1 cellular context compared by ENCODE assay signal in the genomic region with DNA sequence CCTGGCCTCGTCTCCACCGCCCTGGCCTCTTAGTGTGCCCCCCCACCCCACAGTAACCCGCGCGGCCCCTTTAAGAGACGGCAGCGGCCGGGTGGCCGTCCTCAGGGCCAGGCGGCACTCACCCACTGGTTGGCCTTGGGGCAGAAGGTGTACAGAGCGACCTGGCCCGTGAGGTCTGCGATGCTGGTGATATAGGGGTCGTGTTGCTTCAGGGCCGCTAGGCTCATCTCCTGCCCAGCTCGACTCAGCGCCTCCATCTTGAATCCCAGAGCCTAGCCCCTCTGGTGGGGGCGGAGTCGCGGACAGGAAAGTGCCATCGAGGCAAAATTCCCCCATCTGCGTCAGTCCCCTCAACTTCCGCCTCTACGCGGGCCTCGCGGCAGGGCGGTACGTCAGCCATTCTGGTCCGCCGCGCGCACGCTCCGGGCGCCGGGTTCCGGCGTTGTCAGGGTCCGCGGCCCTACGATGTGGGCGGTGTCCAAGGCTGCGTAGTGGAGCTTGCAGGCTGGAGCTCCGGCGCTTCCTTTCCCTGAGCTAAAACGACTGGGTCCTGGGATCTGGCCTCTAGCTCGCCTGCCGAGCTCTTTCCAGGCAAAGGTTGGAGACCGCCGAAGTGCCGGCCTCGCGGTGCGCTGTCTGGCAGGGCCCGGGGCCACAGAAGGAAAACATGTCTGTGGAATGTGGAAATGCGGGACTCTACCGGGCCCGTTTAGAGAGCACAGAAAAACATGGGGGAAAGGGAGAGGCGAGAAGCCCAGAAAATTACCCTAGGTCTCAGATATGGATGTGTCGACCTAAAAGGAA.
TF ChIP-seq lines count a peak whose summit lies in the region.

A gene (minus strand): TSS at position 283 of the 804 bp plus-strand sequence. CDS start 26 bp downstream, at position 257.

TF ChIP-seq in HepG2, 621 proteins besides CTCF, POLR2A, EP300 and RAD21 (continued from another document):
- TF ChIP-seq, protein P1, sequence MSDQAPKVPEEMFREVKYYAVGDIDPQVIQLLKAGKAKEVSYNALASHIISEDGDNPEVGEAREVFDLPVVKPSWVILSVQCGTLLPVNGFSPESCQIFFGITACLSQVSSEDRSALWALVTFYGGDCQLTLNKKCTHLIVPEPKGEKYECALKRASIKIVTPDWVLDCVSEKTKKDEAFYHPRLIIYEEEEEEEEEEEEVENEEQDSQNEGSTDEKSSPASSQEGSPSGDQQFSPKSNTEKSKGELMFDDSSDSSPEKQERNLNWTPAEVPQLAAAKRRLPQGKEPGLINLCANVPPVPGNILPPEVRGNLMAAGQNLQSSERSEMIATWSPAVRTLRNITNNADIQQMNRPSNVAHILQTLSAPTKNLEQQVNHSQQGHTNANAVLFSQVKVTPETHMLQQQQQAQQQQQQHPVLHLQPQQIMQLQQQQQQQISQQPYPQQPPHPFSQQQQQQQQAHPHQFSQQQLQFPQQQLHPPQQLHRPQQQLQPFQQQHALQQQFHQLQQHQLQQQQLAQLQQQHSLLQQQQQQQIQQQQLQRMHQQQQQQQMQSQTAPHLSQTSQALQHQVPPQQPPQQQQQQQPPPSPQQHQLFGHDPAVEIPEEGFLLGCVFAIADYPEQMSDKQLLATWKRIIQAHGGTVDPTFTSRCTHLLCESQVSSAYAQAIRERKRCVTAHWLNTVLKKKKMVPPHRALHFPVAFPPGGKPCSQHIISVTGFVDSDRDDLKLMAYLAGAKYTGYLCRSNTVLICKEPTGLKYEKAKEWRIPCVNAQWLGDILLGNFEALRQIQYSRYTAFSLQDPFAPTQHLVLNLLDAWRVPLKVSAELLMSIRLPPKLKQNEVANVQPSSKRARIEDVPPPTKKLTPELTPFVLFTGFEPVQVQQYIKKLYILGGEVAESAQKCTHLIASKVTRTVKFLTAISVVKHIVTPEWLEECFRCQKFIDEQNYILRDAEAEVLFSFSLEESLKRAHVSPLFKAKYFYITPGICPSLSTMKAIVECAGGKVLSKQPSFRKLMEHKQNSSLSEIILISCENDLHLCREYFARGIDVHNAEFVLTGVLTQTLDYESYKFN (CRISPR knock-in tag; conservative IDR thresholded peaks at IDR 0.05), result peak; percentile 77
- TF ChIP-seq ZNF777 (CRISPR knock-in tag; IDR thresholded peaks at IDR 0.05), result peak; percentile 86
- TF ChIP-seq RCOR2 (CRISPR knock-in tag; IDR thresholded peaks at IDR 0.05), result peak; percentile 61; the same call in 1 of the 2 replicates
- TF ChIP-seq ZNF235 (CRISPR knock-in tag; IDR thresholded peaks at IDR 0.05; ENCODE audit: borderline replicate concordance), result peak; percentile 88
- TF ChIP-seq MLLT10 (CRISPR knock-in tag; IDR thresholded peaks at IDR 0.05), result no peak
- TF ChIP-seq SMAD1 (CRISPR knock-in tag; IDR thresholded peaks at IDR 0.05; ENCODE audit: borderline replicate concordance, low read depth), result peak; percentile 98; the same call in 1 of the 2 replicates
- no peak for TF ChIP-seq NFIC (IDR thresholded peaks at IDR 0.05; ENCODE audit: low read length)
- peak; percentile 99 for TF ChIP-seq ZFX (CRISPR knock-in tag; IDR thresholded peaks at IDR 0.05; ENCODE audit: low read depth)
- TF ChIP-seq, protein P2, sequence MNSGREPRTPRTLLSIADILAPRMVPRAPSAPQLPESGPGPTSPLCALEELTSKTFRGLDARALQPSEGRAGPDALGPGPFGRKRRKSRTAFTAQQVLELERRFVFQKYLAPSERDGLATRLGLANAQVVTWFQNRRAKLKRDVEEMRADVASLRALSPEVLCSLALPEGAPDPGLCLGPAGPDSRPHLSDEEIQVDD (CRISPR knock-in tag; IDR thresholded peaks at IDR 0.05; ENCODE audit: borderline replicate concordance), result peak; percentile 91; the same call in 1 of the 2 replicates
- peak; percentile 96 for TF ChIP-seq ZNF274 (CRISPR knock-in tag; IDR thresholded peaks at IDR 0.05)
- peak; percentile 96 for TF ChIP-seq MAZ (IDR thresholded peaks at IDR 0.05; ENCODE audit: borderline replicate concordance, low read depth, low read length)
- TF ChIP-seq MAZ (CRISPR knock-in tag; IDR thresholded peaks at IDR 0.05; ENCODE audit: low read depth), result peak; percentile 95
- TF ChIP-seq SNAI1 (CRISPR knock-in tag; IDR thresholded peaks at IDR 0.05; ENCODE audit: borderline replicate concordance), result peak; percentile 87; the same call in 1 of the 2 replicates
- TF ChIP-seq NFKBIZ (CRISPR knock-in tag; IDR thresholded peaks at IDR 0.05), result no peak; the same call in none of the 2 replicates
- TF ChIP-seq ZNF772 (CRISPR knock-in tag; IDR thresholded peaks at IDR 0.05), result peak; percentile 100
- TF ChIP-seq FOXK2 (IDR thresholded peaks at IDR 0.05), result peak; percentile 63; the same call in 1 of the 2 replicates
- TF ChIP-seq, protein P3, sequence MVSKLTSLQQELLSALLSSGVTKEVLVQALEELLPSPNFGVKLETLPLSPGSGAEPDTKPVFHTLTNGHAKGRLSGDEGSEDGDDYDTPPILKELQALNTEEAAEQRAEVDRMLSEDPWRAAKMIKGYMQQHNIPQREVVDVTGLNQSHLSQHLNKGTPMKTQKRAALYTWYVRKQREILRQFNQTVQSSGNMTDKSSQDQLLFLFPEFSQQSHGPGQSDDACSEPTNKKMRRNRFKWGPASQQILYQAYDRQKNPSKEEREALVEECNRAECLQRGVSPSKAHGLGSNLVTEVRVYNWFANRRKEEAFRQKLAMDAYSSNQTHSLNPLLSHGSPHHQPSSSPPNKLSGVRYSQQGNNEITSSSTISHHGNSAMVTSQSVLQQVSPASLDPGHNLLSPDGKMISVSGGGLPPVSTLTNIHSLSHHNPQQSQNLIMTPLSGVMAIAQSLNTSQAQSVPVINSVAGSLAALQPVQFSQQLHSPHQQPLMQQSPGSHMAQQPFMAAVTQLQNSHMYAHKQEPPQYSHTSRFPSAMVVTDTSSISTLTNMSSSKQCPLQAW (CRISPR knock-in tag; IDR thresholded peaks at IDR 0.05), result peak; percentile 99
- peak; percentile 62 for TF ChIP-seq ZNF124 (CRISPR knock-in tag; IDR thresholded peaks at IDR 0.05)
- peak; percentile 99 for TF ChIP-seq ZNF572 (CRISPR knock-in tag; IDR thresholded peaks at IDR 0.05)
- TF ChIP-seq NKX3-1 (CRISPR knock-in tag; IDR thresholded peaks at IDR 0.05), result peak; percentile 52
- TF ChIP-seq SIX4 (CRISPR knock-in tag; IDR thresholded peaks at IDR 0.05), result peak; percentile 78; the same call in 1 of the 2 replicates
- no peak for TF ChIP-seq TCF7 (IDR thresholded peaks at IDR 0.05; ENCODE audit: low read depth)
- TF ChIP-seq EED (CRISPR knock-in tag; IDR thresholded peaks at IDR 0.05), result peak; percentile 92; the same call in 1 of the 2 replicates
- no peak; the same call in 1 of the 2 replicates for TF ChIP-seq ZNF460 (CRISPR knock-in tag; IDR thresholded peaks at IDR 0.05; ENCODE audit: borderline replicate concordance)
- no peak for TF ChIP-seq ADNP (CRISPR knock-in tag; IDR thresholded peaks at IDR 0.05)
- peak; percentile 73 for TF ChIP-seq AGO2 (optimal IDR thresholded peaks at IDR 0.05; ENCODE audit: low read depth, low read length)
- TF ChIP-seq ARNT (IDR thresholded peaks at IDR 0.05), result no peak
- no peak for TF ChIP-seq U2AF2 (IDR thresholded peaks at IDR 0.05; ENCODE audit: low read depth, low read length)
- peak; percentile 96 for TF ChIP-seq MYC (CRISPR knock-in tag; IDR thresholded peaks at IDR 0.05; ENCODE audit: borderline replicate concordance)
- no peak for TF ChIP-seq SOX6 (IDR thresholded peaks at IDR 0.05)
- TF ChIP-seq SOX6 (CRISPR knock-in tag; IDR thresholded peaks at IDR 0.05), result peak; percentile 92
- peak; percentile 75; the same call in 1 of the 2 replicates for TF ChIP-seq KLF6 (CRISPR knock-in tag; IDR thresholded peaks at IDR 0.05)
- TF ChIP-seq, protein P4, sequence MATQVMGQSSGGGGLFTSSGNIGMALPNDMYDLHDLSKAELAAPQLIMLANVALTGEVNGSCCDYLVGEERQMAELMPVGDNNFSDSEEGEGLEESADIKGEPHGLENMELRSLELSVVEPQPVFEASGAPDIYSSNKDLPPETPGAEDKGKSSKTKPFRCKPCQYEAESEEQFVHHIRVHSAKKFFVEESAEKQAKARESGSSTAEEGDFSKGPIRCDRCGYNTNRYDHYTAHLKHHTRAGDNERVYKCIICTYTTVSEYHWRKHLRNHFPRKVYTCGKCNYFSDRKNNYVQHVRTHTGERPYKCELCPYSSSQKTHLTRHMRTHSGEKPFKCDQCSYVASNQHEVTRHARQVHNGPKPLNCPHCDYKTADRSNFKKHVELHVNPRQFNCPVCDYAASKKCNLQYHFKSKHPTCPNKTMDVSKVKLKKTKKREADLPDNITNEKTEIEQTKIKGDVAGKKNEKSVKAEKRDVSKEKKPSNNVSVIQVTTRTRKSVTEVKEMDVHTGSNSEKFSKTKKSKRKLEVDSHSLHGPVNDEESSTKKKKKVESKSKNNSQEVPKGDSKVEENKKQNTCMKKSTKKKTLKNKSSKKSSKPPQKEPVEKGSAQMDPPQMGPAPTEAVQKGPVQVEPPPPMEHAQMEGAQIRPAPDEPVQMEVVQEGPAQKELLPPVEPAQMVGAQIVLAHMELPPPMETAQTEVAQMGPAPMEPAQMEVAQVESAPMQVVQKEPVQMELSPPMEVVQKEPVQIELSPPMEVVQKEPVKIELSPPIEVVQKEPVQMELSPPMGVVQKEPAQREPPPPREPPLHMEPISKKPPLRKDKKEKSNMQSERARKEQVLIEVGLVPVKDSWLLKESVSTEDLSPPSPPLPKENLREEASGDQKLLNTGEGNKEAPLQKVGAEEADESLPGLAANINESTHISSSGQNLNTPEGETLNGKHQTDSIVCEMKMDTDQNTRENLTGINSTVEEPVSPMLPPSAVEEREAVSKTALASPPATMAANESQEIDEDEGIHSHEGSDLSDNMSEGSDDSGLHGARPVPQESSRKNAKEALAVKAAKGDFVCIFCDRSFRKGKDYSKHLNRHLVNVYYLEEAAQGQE (IDR thresholded peaks at IDR 0.05; ENCODE audit: borderline replicate concordance in 1 of 2, low read depth in 1 of 2, low read length in 2 of 2), result peak in 1 of 2 experiments; percentile 49; a peak in 1 of 4 replicates
- peak; percentile 99 for TF ChIP-seq U2AF1 (optimal IDR thresholded peaks at IDR 0.05; ENCODE audit: low read depth, low read length)
- TF ChIP-seq, protein P5, sequence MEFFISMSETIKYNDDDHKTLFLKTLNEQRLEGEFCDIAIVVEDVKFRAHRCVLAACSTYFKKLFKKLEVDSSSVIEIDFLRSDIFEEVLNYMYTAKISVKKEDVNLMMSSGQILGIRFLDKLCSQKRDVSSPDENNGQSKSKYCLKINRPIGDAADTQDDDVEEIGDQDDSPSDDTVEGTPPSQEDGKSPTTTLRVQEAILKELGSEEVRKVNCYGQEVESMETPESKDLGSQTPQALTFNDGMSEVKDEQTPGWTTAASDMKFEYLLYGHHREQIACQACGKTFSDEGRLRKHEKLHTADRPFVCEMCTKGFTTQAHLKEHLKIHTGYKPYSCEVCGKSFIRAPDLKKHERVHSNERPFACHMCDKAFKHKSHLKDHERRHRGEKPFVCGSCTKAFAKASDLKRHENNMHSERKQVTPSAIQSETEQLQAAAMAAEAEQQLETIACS (CRISPR knock-in tag; IDR thresholded peaks at IDR 0.05), result peak; percentile 69
- peak; percentile 16 to 98; a peak in 2 of 4 replicates for TF ChIP-seq KLF16 (CRISPR knock-in tag; IDR thresholded peaks at IDR 0.05)
- TF ChIP-seq, protein P6, sequence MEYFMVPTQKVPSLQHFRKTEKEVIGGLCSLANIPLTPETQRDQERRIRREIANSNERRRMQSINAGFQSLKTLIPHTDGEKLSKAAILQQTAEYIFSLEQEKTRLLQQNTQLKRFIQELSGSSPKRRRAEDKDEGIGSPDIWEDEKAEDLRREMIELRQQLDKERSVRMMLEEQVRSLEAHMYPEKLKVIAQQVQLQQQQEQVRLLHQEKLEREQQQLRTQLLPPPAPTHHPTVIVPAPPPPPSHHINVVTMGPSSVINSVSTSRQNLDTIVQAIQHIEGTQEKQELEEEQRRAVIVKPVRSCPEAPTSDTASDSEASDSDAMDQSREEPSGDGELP (IDR thresholded peaks at IDR 0.05; ENCODE audit: borderline replicate concordance, low read depth), result peak; percentile 39; the same call in 1 of the 2 replicates
